In the genomic region with DNA sequence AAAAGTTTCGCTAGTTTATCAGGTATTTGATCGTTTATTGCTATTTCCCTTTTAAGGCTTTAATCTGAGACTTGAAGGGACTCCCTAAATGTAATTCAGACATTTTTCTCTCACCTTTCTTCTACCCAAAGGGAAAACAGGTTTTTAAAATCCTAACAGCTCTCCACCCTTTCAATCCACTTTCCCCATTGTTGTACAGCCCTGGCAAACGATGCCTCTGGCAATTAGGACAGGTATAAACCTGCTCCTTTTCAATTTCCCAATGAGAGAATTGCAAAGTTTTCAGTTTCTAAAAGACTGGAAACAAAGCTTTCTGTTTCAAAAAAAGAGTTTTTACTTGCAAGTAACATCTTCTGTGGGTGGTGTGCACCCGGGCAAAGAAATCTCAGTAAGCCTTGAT, we compare ENCODE assay signal across 1 cellular context.
A peak's percentile ranks its signal among the peaks of the same experiment; 100 is the strongest.
TF ChIP-seq lines count a peak whose summit lies in the region.

No MANE protein-coding gene starts in this region.

TF ChIP-seq in HepG2, 621 proteins besides CTCF, POLR2A, EP300 and RAD21:
- TF ChIP-seq ZEB1 (IDR thresholded peaks at IDR 0.05; ENCODE audit: insufficient replicate concordance, low read depth) (no peak), RBM22 (optimal IDR thresholded peaks at IDR 0.05; ENCODE audit: low read length) (peak; percentile 18)
